Comparison of ENCODE assay signal across 8 cellular contexts in genomic region chr4:56817840-56818491, GRCh38. TPM values are rescaled to one million over a fixed set of nuclear protein-coding genes. Genes with fewer than 3 reads are reported as not detected.
DNase-seq lines count a peak whose midpoint lies in the region; ATAC-seq and TF ChIP-seq lines count a peak whose summit lies in the region.

No MANE protein-coding gene starts in this region.

- peak; percentile 91 for ATAC-seq in GM19023 (IDR thresholded peaks at IDR 0.05; ENCODE audit: unreplicated experiment)
- peak; percentile 81 for ATAC-seq in HG02884 (IDR thresholded peaks at IDR 0.05; ENCODE audit: unreplicated experiment)
- ATAC-seq in T-helper 17 cell = peak; percentile 71
- peak; percentile 21 to 64 (median 57) for ATAC-seq in natural killer cell

- H3K4me1 Mint-ChIP-seq in T-helper 17 cell (peaks cover 18% of the 10 kb centered on the region), natural killer cell (peaks cover 16 to 19% of the 10 kb centered on the region in 2 donors)

- H3K9me3 ChIP-seq in T-helper 17 cell (ENCODE audit: control insufficient read depth, low read length, poor library complexity, severe bottlenecking) = no peaks in the 10 kb centered on the region
- no peaks in the 10 kb centered on the region for H3K9me3 ChIP-seq in left ventricle myocardium inferior (replicated peaks)
- H3K9me3 ChIP-seq in prostate gland = no peaks in the 10 kb centered on the region

- no peak overlapping the region for H3K4me3 ChIP-seq in left ventricle myocardium inferior
- no peak overlapping the region for H3K4me3 ChIP-seq in prostate gland

- peak overlapping the region; percentile 6 for H3K4me3 Mint-ChIP-seq in T-helper 17 cell
- H3K4me3 Mint-ChIP-seq in natural killer cell = peak overlapping the region; percentile 7

- no peak for TF ChIP-seq POLR2A in prostate gland (IDR thresholded peaks at IDR 0.05)

- intact Hi-C loops in natural killer cell (cut with micrococcal nuclease) = no loop called here
- intact Hi-C loops in left ventricle myocardium inferior (cut with micrococcal nuclease) = no loop called here
- intact Hi-C loops in prostate gland (cut with DNase I) = no loop called here

- no peak for TF ChIP-seq CTCF in natural killer cell (IDR thresholded peaks at IDR 0.05)
- no peak for TF ChIP-seq CTCF in left ventricle myocardium inferior (IDR thresholded peaks at IDR 0.05; ENCODE audit: borderline replicate concordance)
- TF ChIP-seq CTCF in prostate gland (IDR thresholded peaks at IDR 0.05) = no peak

- H3K36me3 ChIP-seq in left ventricle myocardium inferior (no peaks in the 10 kb centered on the region), prostate gland (no peaks in the 10 kb centered on the region)

- no peak for DNase-seq in T-helper 17 cell
- DNase-seq in natural killer cell = no peak
- DNase-seq in left ventricle myocardium inferior = no peak
- no peak for DNase-seq in prostate gland (ENCODE audit: low spot score)
- DNase-seq in OCI-M2 (lab: John Stamatoyannopoulos, UW; ENCODE audit: unreplicated experiment) = no peak
- no peak for DNase-seq in EL

- WGBS in prostate gland = 62% methylated on average over 5 of the region's 5 CpGs

- H3K27ac ChIP-seq in left ventricle myocardium inferior (replicated peaks) (no peak overlapping the region), prostate gland (no peak overlapping the region)

- H3K27me3 ChIP-seq in left ventricle myocardium inferior (ENCODE audit: low read depth) = peaks cover 42% of the 10 kb centered on the region
- H3K27me3 ChIP-seq in prostate gland (replicated peaks; ENCODE audit: insufficient read depth) = no peaks in the 10 kb centered on the region

- H3K4me1 ChIP-seq in left ventricle myocardium inferior (peaks cover 8% of the 10 kb centered on the region), prostate gland (replicated peaks) (no peaks in the 10 kb centered on the region)

- H3K27me3 Mint-ChIP-seq in T-helper 17 cell (no peaks in the 10 kb centered on the region), natural killer cell (ENCODE audit: low read depth in 2 of 2) (peaks cover 11% of the 10 kb centered on the region in 2 donors)

- H3K36me3 Mint-ChIP-seq in T-helper 17 cell (ENCODE audit: low read depth) (no peaks in the 10 kb centered on the region), natural killer cell (no peaks in the 10 kb centered on the region)

- H3K9me3 Mint-ChIP-seq in natural killer cell = no peaks in the 10 kb centered on the region

- H3K27ac Mint-ChIP-seq in T-helper 17 cell (no peak overlapping the region), natural killer cell (no peak overlapping the region)

RNA-seq across cellular contexts. Expression of gene SPINK2, which starts 3.5 kb away (rescaled TPM):
- total RNA-seq in T-helper 17 cell = under 1 TPM in 1 of 2 donors, not detected in 1; 0.77 TPM
- 1 to 10 TPM in 2 of 3 donors, under 1 TPM in 1; 0.42 to 3.8 (median 2.0) TPM for total RNA-seq in natural killer cell
- 0.80 TPM for total RNA-seq in left ventricle myocardium inferior
- 10 to 100 TPM in 1 of 2 donors, not detected in 1; 53.4 TPM for total RNA-seq in prostate gland
